Comparison of ENCODE assay signal across 7 cellular contexts in the genomic region with DNA sequence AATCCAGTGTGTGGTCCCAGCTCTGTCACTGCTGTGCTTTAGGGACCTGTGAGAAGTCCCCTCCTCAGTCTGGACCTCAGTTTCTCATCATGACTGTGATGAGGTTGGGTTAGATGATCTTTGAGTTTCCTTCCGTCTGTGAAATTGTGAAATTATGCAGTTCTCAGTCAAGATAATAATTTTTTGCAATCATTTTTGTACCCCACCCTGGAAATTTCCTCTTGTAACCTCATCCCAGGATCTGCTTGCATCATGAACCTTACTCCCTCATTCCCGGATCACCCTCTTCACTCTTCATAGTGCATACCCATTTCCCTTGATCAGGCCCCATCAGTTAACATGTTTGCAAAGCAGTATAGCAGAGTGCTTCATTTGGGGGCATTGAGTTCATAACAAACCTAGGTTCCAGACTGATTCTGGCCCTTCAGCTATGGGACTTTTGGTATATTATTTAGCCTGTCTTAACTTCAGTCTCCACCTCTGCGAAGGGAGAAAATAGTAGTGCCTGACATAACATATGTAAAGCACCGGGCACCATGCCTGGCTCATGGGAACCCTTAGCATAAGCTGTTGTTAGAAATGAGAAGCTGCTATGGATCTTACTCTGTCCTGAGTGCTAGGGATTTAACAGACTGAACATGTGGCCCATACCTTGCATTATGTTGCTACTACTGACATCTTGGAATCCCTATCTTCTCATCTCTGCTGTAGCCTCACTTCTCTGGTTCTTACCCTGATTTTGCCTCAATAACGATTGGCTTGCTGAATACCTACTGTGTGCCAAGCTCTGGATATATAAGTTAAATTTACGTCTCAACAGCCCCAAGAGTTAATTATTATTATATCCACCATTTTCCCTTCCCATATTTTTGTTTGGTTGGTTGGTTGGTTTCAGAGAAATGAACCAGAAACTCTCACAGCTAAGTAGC. TPM values are rescaled to one million over a fixed set of nuclear protein-coding genes. Genes with fewer than 3 reads are reported as not detected.
DNase-seq lines count a peak whose midpoint lies in the region; ATAC-seq lines count a peak whose summit lies in the region.

No MANE protein-coding gene starts in this region.

- no peak for ATAC-seq in stimulated activated memory B cell treated with anti-CD40 and anti-IgM and Interleukin-4, amounts not matched to agents 10 μg/mL and 1 μg/mL and 100 μg/mL, for 72 hours

- POLR2A ChIA-PET in activated CD4-positive, alpha-beta memory T cell treated with anti-CD3 and anti-CD28 coated beads for 36 hours (lab: Charles Lee): no interaction called here

- intact Hi-C loops in activated CD4-positive, alpha-beta memory T cell treated with anti-CD3 and anti-CD28 coated beads for 36 hours (cut with micrococcal nuclease): no loop called here

- no peaks in the 10 kb centered on the region for H3K9me3 Mint-ChIP-seq in activated CD4-positive, alpha-beta memory T cell treated with anti-CD3 and anti-CD28 coated beads for 36 hours
- H3K9me3 Mint-ChIP-seq in stimulated activated memory B cell treated with anti-CD40 and anti-IgM and Interleukin-4, amounts not matched to agents 10 μg/mL and 1 μg/mL and 100 μg/mL, for 72 hours: no peaks in the 10 kb centered on the region

- DNase-seq in activated CD4-positive, alpha-beta memory T cell treated with anti-CD3 and anti-CD28 coated beads for 36 hours: no peak
- DNase-seq in hippocampal formation (lab: John Stamatoyannopoulos, UW) (no peak), DMS153 treated with DMSO at 0.1 percent for 48 hours (lab: John Stamatoyannopoulos, UW; ENCODE audit: unreplicated experiment) (no peak), medulla oblongata (ENCODE audit: extremely low spot score) (no peak)

- peak overlapping the region; percentile 85 for H3K27ac Mint-ChIP-seq in activated CD4-positive, alpha-beta memory T cell treated with anti-CD3 and anti-CD28 coated beads for 36 hours
- peak overlapping the region; percentile 96 for H3K27ac Mint-ChIP-seq in stimulated activated memory B cell treated with anti-CD40 and anti-IgM and Interleukin-4, amounts not matched to agents 10 μg/mL and 1 μg/mL and 100 μg/mL, for 72 hours

- peaks cover 7% of the 10 kb centered on the region; the same call in 1 of the 2 replicates for H3K4me1 ChIP-seq in HUES6 (ENCODE audit: control insufficient read depth, insufficient read depth, low read length)

- peak overlapping the region; percentile 74 for H3K9ac ChIP-seq in HUES6 (ENCODE audit: low read length)

- no peak overlapping the region for H3K27ac ChIP-seq in HUES6 (ENCODE audit: low read depth, low read length)

- H3K27me3 Mint-ChIP-seq in activated CD4-positive, alpha-beta memory T cell treated with anti-CD3 and anti-CD28 coated beads for 36 hours: no peaks in the 10 kb centered on the region
- no peaks in the 10 kb centered on the region for H3K27me3 Mint-ChIP-seq in stimulated activated memory B cell treated with anti-CD40 and anti-IgM and Interleukin-4, amounts not matched to agents 10 μg/mL and 1 μg/mL and 100 μg/mL, for 72 hours

- no peaks in the 10 kb centered on the region for H3K36me3 ChIP-seq in HUES6 (ENCODE audit: control insufficient read depth, insufficient read depth, low read length)

- H3K4me3 Mint-ChIP-seq in activated CD4-positive, alpha-beta memory T cell treated with anti-CD3 and anti-CD28 coated beads for 36 hours: peak overlapping the region; percentile 97
- peak overlapping the region; percentile 98 for H3K4me3 Mint-ChIP-seq in stimulated activated memory B cell treated with anti-CD40 and anti-IgM and Interleukin-4, amounts not matched to agents 10 μg/mL and 1 μg/mL and 100 μg/mL, for 72 hours

- CTCF ChIA-PET in activated CD4-positive, alpha-beta memory T cell treated with anti-CD3 and anti-CD28 coated beads for 36 hours (lab: Charles Lee): interaction anchor here (0.9 to 1.2 kb wide), 2 partner anchors 19 to 20 kb away, joined by 3 read pairs; no protein-coding TSS in a partner anchor

- H3K27me3 ChIP-seq in HUES6 (ENCODE audit: control insufficient read depth, insufficient read depth, low read length): no peaks in the 10 kb centered on the region

- peaks cover 48% of the 10 kb centered on the region for H3K4me1 Mint-ChIP-seq in activated CD4-positive, alpha-beta memory T cell treated with anti-CD3 and anti-CD28 coated beads for 36 hours (ENCODE audit: low read depth)
- peaks cover 55% of the 10 kb centered on the region for H3K4me1 Mint-ChIP-seq in stimulated activated memory B cell treated with anti-CD40 and anti-IgM and Interleukin-4, amounts not matched to agents 10 μg/mL and 1 μg/mL and 100 μg/mL, for 72 hours

- no peaks in the 10 kb centered on the region for H3K36me3 Mint-ChIP-seq in activated CD4-positive, alpha-beta memory T cell treated with anti-CD3 and anti-CD28 coated beads for 36 hours
- peaks cover 5% of the 10 kb centered on the region for H3K36me3 Mint-ChIP-seq in stimulated activated memory B cell treated with anti-CD40 and anti-IgM and Interleukin-4, amounts not matched to agents 10 μg/mL and 1 μg/mL and 100 μg/mL, for 72 hours

- H3K4me3 ChIP-seq in HUES6 (ENCODE audit: low read depth, low read length): peak overlapping the region; percentile 85
- peak overlapping the region; percentile 58 for H3K4me3 ChIP-seq in iPS-11a (ENCODE audit: low read depth, low read length)

- no peaks in the 10 kb centered on the region for H3K9me3 ChIP-seq in HUES6 (ENCODE audit: control insufficient read depth, insufficient read depth, low read depth, low read length)

RNA-seq across cellular contexts. Expression of a gene that starts 1.4 kb away (rescaled TPM):
- total RNA-seq in activated CD4-positive, alpha-beta memory T cell treated with anti-CD3 and anti-CD28 coated beads for 36 hours: 10 to 100 TPM; 35.2 to 38.5 TPM

RNA-seq across cellular contexts. Expression of a gene that starts 36.7 kb away (rescaled TPM):
- total RNA-seq in activated CD4-positive, alpha-beta memory T cell treated with anti-CD3 and anti-CD28 coated beads for 36 hours: 100 to 1,000 TPM; 103 TPM

RNA-seq across cellular contexts. Expression of a gene that starts 47.1 kb away (rescaled TPM):
- under 1 TPM in 1 of 2 experiments, not detected in 1; 0.02 TPM for total RNA-seq in activated CD4-positive, alpha-beta memory T cell treated with anti-CD3 and anti-CD28 coated beads for 36 hours
